8 cellular contexts compared by ENCODE assay signal in the genomic region with DNA sequence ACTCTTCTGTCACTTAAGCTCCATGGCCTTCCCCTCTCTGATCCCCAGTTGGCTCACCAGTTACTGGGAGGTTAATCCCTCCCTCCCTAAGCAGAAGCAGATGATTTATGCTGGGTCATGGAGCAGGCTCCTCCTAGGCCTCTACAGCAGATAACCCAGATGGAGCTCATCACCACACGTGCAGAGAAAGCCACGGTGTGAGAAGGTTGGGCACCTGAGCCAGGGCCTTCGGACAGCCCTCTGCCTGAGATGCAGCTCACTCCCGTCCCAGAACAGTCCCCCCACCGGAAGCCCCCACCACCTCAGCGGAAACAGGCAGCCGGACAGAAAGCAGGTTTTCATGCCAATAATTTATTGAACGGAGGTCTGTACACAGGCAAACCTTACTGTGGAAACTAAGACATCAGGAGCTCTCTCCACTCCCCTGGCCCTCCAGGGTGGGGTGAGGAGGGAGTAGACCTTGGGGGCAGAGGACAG. TPM values are rescaled to one million over a fixed set of nuclear protein-coding genes. Genes with fewer than 3 reads are reported as not detected.
DNase-seq lines count a peak whose midpoint lies in the region; ATAC-seq and TF ChIP-seq lines count a peak whose summit lies in the region.
"Had no signal": no experiment of that assay in that cellular context is flagged by ENCODE, and none has a peak within 500 bp of the region (broad histone marks: within the 10 kb centered on the region; RNA-seq: fewer than 3 reads in every experiment).

No MANE protein-coding gene starts in this region.

- no peaks in the 10 kb centered on the region for H3K9me3 Mint-ChIP-seq in T-helper 2 cell treated with Interferon-gamma antibody and Interleukin-4, amounts not matched to agents 5 μg/mL and 100 μg/mL, for 36 hours
- no peaks in the 10 kb centered on the region for H3K9me3 Mint-ChIP-seq in activated naive CD8-positive, alpha-beta T cell treated with anti-CD3 and anti-CD28 coated beads, Interleukin-2, amount 10 ng/mL, durations not matched to agents 7 days and 5 days
- H3K9me3 Mint-ChIP-seq in progenitor cell of endocrine pancreas (ENCODE audit: low read depth) = no peaks in the 10 kb centered on the region

- no peak for TF ChIP-seq CTCF in progenitor cell of endocrine pancreas (IDR thresholded peaks at IDR 0.05; ENCODE audit: unreplicated experiment)

- POLR2A ChIA-PET in activated naive CD8-positive, alpha-beta T cell treated with anti-CD3 and anti-CD28 coated beads, Interleukin-2, amount 10 ng/mL, durations not matched to agents 7 days and 5 days (lab: Charles Lee) = interaction anchor here (1.5 to 1.6 kb wide), 2 partner anchors 9 to 12 kb away, joined by 5 to 8 read pairs; a partner anchor contains a TSS

- peaks cover 13% of the 10 kb centered on the region for H3K4me1 Mint-ChIP-seq in T-helper 2 cell treated with Interferon-gamma antibody and Interleukin-4, amounts not matched to agents 5 μg/mL and 100 μg/mL, for 36 hours (ENCODE audit: low read depth)
- H3K4me1 Mint-ChIP-seq in activated naive CD8-positive, alpha-beta T cell treated with anti-CD3 and anti-CD28 coated beads, Interleukin-2, amount 10 ng/mL, durations not matched to agents 7 days and 5 days = peaks cover 10% of the 10 kb centered on the region
- no peaks in the 10 kb centered on the region for H3K4me1 Mint-ChIP-seq in progenitor cell of endocrine pancreas (ENCODE audit: low read depth)

- peaks cover 69% of the 10 kb centered on the region for H3K36me3 Mint-ChIP-seq in T-helper 2 cell treated with Interferon-gamma antibody and Interleukin-4, amounts not matched to agents 5 μg/mL and 100 μg/mL, for 36 hours (ENCODE audit: low read depth)
- peaks cover 30% of the 10 kb centered on the region for H3K36me3 Mint-ChIP-seq in activated naive CD8-positive, alpha-beta T cell treated with anti-CD3 and anti-CD28 coated beads, Interleukin-2, amount 10 ng/mL, durations not matched to agents 7 days and 5 days
- H3K36me3 Mint-ChIP-seq in progenitor cell of endocrine pancreas (ENCODE audit: insufficient read depth) = peaks cover 25% of the 10 kb centered on the region

- H3K27me3 Mint-ChIP-seq in T-helper 2 cell treated with Interferon-gamma antibody and Interleukin-4, amounts not matched to agents 5 μg/mL and 100 μg/mL, for 36 hours (ENCODE audit: low read depth) = no peaks in the 10 kb centered on the region
- no peaks in the 10 kb centered on the region for H3K27me3 Mint-ChIP-seq in activated naive CD8-positive, alpha-beta T cell treated with anti-CD3 and anti-CD28 coated beads, Interleukin-2, amount 10 ng/mL, durations not matched to agents 7 days and 5 days
- H3K27me3 Mint-ChIP-seq in progenitor cell of endocrine pancreas = no peaks in the 10 kb centered on the region

- peak overlapping the region; percentile 33 for H3K27ac Mint-ChIP-seq in T-helper 2 cell treated with Interferon-gamma antibody and Interleukin-4, amounts not matched to agents 5 μg/mL and 100 μg/mL, for 36 hours
- peak overlapping the region; percentile 70 for H3K27ac Mint-ChIP-seq in activated naive CD8-positive, alpha-beta T cell treated with anti-CD3 and anti-CD28 coated beads, Interleukin-2, amount 10 ng/mL, durations not matched to agents 7 days and 5 days
- peak overlapping the region; percentile 79 for H3K27ac Mint-ChIP-seq in progenitor cell of endocrine pancreas

- ATAC-seq in activated naive CD8-positive, alpha-beta T cell treated with anti-CD3 and anti-CD28 coated beads, Interleukin-2, amount 10 ng/mL, durations not matched to agents 7 days and 5 days (ENCODE audit: low read depth) = no peak
- ATAC-seq in GM18511 (IDR thresholded peaks at IDR 0.05; ENCODE audit: unreplicated experiment) = no peak

- DNase-seq in T-helper 2 cell treated with Interferon-gamma antibody and Interleukin-4, amounts not matched to agents 5 μg/mL and 100 μg/mL, for 36 hours (ENCODE audit: low spot score) = no peak
- no peak for DNase-seq in T-helper 2 cell
- DNase-seq in activated naive CD8-positive, alpha-beta T cell treated with anti-CD3 and anti-CD28 coated beads, Interleukin-2, amount 10 ng/mL, durations not matched to agents 7 days and 5 days = no peak
- DNase-seq in progenitor cell of endocrine pancreas (ENCODE audit: low spot score, unreplicated experiment) = no peak
- no peak for DNase-seq in GOT3 (lab: John Stamatoyannopoulos, UW)
- DNase-seq: activated T-cell treated with anti-CD3 and anti-CD28 coated beads, Interleukin-2, amount 50 U/mL, for 48 hours; SHP77 had no signal

- H3K4me3 Mint-ChIP-seq in T-helper 2 cell treated with Interferon-gamma antibody and Interleukin-4, amounts not matched to agents 5 μg/mL and 100 μg/mL, for 36 hours = no peak overlapping the region
- no peak overlapping the region for H3K4me3 Mint-ChIP-seq in activated naive CD8-positive, alpha-beta T cell treated with anti-CD3 and anti-CD28 coated beads, Interleukin-2, amount 10 ng/mL, durations not matched to agents 7 days and 5 days
- no peak overlapping the region for H3K4me3 Mint-ChIP-seq in progenitor cell of endocrine pancreas (ENCODE audit: low read depth)

RNA-seq across cellular contexts. Expression of a gene that starts 9.8 kb away (rescaled TPM):
- 10 to 100 TPM; 19.6 to 20.6 TPM for total RNA-seq in activated naive CD8-positive, alpha-beta T cell treated with anti-CD3 and anti-CD28 coated beads, Interleukin-2, amount 10 ng/mL, durations not matched to agents 7 days and 5 days
- 17.6 and 21.1 TPM in 2 replicates for total RNA-seq in progenitor cell of endocrine pancreas

RNA-seq across cellular contexts. Expression of a gene that starts 12.4 kb away (rescaled TPM):
- 10 to 100 TPM; 41.3 to 42.2 TPM for total RNA-seq in activated naive CD8-positive, alpha-beta T cell treated with anti-CD3 and anti-CD28 coated beads, Interleukin-2, amount 10 ng/mL, durations not matched to agents 7 days and 5 days
- total RNA-seq in progenitor cell of endocrine pancreas = 35.7 and 38.3 TPM in 2 replicates

RNA-seq across cellular contexts. Expression of a gene that starts 12.5 kb away (rescaled TPM):
- 10 to 100 TPM; 41.0 to 42.2 TPM for total RNA-seq in activated naive CD8-positive, alpha-beta T cell treated with anti-CD3 and anti-CD28 coated beads, Interleukin-2, amount 10 ng/mL, durations not matched to agents 7 days and 5 days
- 53.0 and 54.7 TPM in 2 replicates for total RNA-seq in progenitor cell of endocrine pancreas

RNA-seq across cellular contexts. Expression of a gene that starts 25.0 kb away (rescaled TPM):
- 10 to 100 TPM; 51.1 to 57.5 TPM for total RNA-seq in activated naive CD8-positive, alpha-beta T cell treated with anti-CD3 and anti-CD28 coated beads, Interleukin-2, amount 10 ng/mL, durations not matched to agents 7 days and 5 days
- 106 and 111 TPM in 2 replicates for total RNA-seq in progenitor cell of endocrine pancreas

RNA-seq across cellular contexts. Expression of a gene that starts 39.2 kb away (rescaled TPM):
- total RNA-seq in activated naive CD8-positive, alpha-beta T cell treated with anti-CD3 and anti-CD28 coated beads, Interleukin-2, amount 10 ng/mL, durations not matched to agents 7 days and 5 days = 10 to 100 TPM; 84.4 to 92.2 TPM
- 86.0 and 87.2 TPM in 2 replicates for total RNA-seq in progenitor cell of endocrine pancreas
